In the genomic region with DNA sequence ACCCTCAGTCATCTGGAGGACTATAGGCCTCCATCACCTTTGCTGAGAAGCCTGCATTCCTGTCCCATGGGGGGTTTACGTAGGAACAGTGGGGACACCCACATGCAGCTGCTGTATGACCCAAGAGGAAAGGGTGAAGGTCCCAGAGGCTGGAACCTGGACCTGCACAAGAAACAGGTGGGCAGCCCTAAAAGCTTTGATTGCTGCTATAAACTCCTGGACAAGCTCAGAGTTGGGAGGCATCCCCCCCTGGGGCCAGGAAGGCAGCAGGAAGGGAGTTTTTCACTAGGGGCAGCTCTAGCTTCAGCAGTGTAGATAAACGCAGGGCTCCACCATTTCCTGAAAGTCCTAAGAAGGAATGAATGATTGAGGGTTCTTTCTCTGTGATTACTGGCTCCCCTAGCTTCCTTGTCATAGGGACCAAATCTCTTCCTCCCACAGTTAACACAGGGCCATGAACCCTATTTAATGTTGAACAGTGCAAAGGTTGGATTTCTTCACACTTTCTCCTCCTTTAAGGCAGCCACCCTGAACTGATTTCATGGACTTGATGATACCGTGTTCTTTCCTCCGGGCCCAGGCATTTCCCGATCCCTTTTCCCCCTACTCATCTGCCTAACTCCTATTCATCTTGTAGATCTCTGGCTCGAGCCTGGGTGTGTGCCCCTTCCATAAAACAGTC, we compare ENCODE assay signal across 14 cellular contexts.
"Had no signal": no experiment of that assay in that cellular context is flagged by ENCODE, and none has a peak within 500 bp of the region (broad histone marks: within the 10 kb centered on the region; RNA-seq: fewer than 3 reads in every experiment).

No MANE protein-coding gene starts in this region.

- ATAC-seq: effector memory CD8-positive, alpha-beta T cell had no signal

- H3K36me3 Mint-ChIP-seq: neural progenitor cell had no signal

- H2AFZ ChIP-seq: neural progenitor cell, parathyroid adenoma had no signal

- H3K27ac Mint-ChIP-seq: activated CD4-positive, alpha-beta T cell treated with anti-CD3 and anti-CD28 coated beads, Interleukin-2, amount 10 ng/mL, durations not matched to agents 24 days and 14 days; activated T-helper 1 cell treated with anti-CD3 and anti-CD28 coated beads, Interleukin-12 subunit alpha, Interleukin-12 subunit beta, Interleukin-2, Interleukin-4 antibody, amounts not matched to agents 30 ng/mL and 10 ng/mL and 1 ng/mL, durations not matched to agents 14 hours and 24 hours and 36 hours; effector memory CD8-positive, alpha-beta T cell; neural progenitor cell had no signal

- H3K9me3 Mint-ChIP-seq: effector memory CD8-positive, alpha-beta T cell had no signal

- H3K4me1 ChIP-seq: adrenal gland, neural progenitor cell, parathyroid adenoma, tibial artery had no signal

- H3K9me3 ChIP-seq: adrenal gland, tibial artery had no signal

- H3K4me2 ChIP-seq: neural progenitor cell had no signal

- H3K4me3 ChIP-seq: adrenal gland, neural progenitor cell, skin epidermis, tibial artery had no signal

- DNase-seq: activated CD4-positive, alpha-beta T cell treated with anti-CD3 and anti-CD28 coated beads, Interleukin-2, amount 10 ng/mL, durations not matched to agents 24 days and 14 days; activated naive CD4-positive, alpha-beta T cell treated with Interleukin-2 at 50 U/mL for 16 hours; adrenal gland; central memory CD4-positive, alpha-beta T cell; cortex of kidney; effector memory CD8-positive, alpha-beta T cell; mammary epithelial cell; T-helper 9 cell; tibial artery; WERI-Rb-1 had no signal

- H3K79me2 ChIP-seq: parathyroid adenoma had no signal

- H3K27me3 ChIP-seq: adrenal gland, neural progenitor cell, tibial artery had no signal

- H3K4me3 Mint-ChIP-seq: activated CD4-positive, alpha-beta T cell treated with anti-CD3 and anti-CD28 coated beads, Interleukin-2, amount 10 ng/mL, durations not matched to agents 24 days and 14 days; activated T-helper 1 cell treated with anti-CD3 and anti-CD28 coated beads, Interleukin-12 subunit alpha, Interleukin-12 subunit beta, Interleukin-2, Interleukin-4 antibody, amounts not matched to agents 30 ng/mL and 10 ng/mL and 1 ng/mL, durations not matched to agents 14 hours and 24 hours and 36 hours; effector memory CD8-positive, alpha-beta T cell; neural progenitor cell had no signal

- H3K36me3 ChIP-seq: neural progenitor cell, tibial artery, WERI-Rb-1 had no signal

- H3K4me1 Mint-ChIP-seq: neural progenitor cell had no signal

- H3K27ac ChIP-seq: adrenal gland, neural progenitor cell, parathyroid adenoma, skin epidermis, tibial artery, WERI-Rb-1 had no signal
